In the genomic region with DNA sequence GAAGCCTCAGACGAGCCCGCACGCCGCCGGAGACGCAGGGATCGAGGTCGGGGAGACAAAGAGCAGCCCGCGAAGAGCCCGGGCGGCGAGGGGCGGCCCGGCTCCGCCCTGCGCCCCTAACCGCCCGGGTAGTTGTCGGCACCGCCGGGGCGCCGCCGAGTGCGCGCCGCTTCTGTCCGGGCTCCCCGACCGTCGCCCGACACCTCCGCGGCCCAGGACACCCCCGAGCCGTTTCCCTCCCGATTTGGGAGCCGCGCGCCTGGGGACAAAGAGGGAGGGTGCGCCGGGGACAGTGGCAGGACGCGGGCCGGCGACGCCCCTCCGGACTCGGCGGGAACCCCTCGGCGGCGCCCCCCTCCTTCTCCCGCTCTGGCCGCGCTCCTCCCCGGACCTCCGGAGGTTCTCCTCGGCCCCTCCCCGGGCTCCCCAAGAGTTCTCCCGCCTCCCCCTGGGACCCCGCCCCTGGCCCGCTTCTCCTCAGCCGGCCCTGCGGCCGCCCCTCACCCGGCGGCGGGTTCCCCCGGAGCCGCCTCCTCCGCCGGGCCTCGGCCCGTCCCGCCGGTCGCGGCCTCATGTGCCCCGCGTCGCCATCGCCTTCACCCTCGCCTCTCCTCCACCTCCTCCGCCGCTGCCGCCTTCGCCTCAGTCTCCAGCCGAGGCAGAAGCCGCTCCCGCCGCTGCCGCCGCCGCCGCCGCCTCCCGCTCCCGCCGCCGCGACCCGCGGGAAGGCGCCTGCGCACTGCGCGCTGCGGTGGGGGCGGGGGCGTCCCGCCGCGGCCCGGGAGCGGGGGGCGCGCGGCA, we compare ENCODE assay signal across 8 cellular contexts. TPM values are rescaled to one million over a fixed set of nuclear protein-coding genes. Genes with fewer than 3 reads are reported as not detected.
DNase-seq lines count a peak whose midpoint lies in the region; TF ChIP-seq lines count a peak whose summit lies in the region.

A gene (minus strand): TSS at position 730 of the 801 bp plus-strand sequence. CDS start 24,470 bp downstream, outside the sequence.

- no peak for TF ChIP-seq CTCF in lower leg skin (IDR thresholded peaks at IDR 0.05)

- no peaks in the 10 kb centered on the region for H3K36me3 ChIP-seq in subcutaneous abdominal adipose tissue (ENCODE audit: control insufficient read depth in 5 of 5, insufficient read depth in 5 of 5, low read length in 5 of 5)

- no peaks in the 10 kb centered on the region for H3K36me3 Mint-ChIP-seq in dendritic cell treated with granulocyte-macrophage colony-stimulating factor and Interleukin-4, amounts not matched to agents 40 ng/mL and 50 ng/mL, for 4 days (ENCODE audit: low read depth)

- H3K9me3 ChIP-seq in subcutaneous abdominal adipose tissue (ENCODE audit: control insufficient read depth in 5 of 5, low read length in 5 of 5): no peaks in the 10 kb centered on the region

- H3K27me3 Mint-ChIP-seq in dendritic cell treated with granulocyte-macrophage colony-stimulating factor and Interleukin-4, amounts not matched to agents 40 ng/mL and 50 ng/mL, for 4 days: peaks cover 90% of the 10 kb centered on the region

- H3K27ac Mint-ChIP-seq in dendritic cell treated with granulocyte-macrophage colony-stimulating factor and Interleukin-4, amounts not matched to agents 40 ng/mL and 50 ng/mL, for 4 days: no peak within 1 kb of the TSS

- H3K9ac ChIP-seq in subcutaneous abdominal adipose tissue (ENCODE audit: low read length in 5 of 5): peak within 1 kb of the TSS in 4 of 5 donors; percentile 51 to 81 (median 58)

- H3K4me3 ChIP-seq in lower leg skin (ENCODE audit: low read depth, poor library complexity, severe bottlenecking): peak within 1 kb of the TSS; percentile 29
- peak within 1 kb of the TSS; percentile 60 to 86 (median 73) for H3K4me3 ChIP-seq in subcutaneous abdominal adipose tissue (ENCODE audit: low read depth in 1 of 5, low read length in 5 of 5)

- H3K9me3 Mint-ChIP-seq in dendritic cell treated with granulocyte-macrophage colony-stimulating factor and Interleukin-4, amounts not matched to agents 40 ng/mL and 50 ng/mL, for 4 days: no peaks in the 10 kb centered on the region

- H3K4me1 Mint-ChIP-seq in dendritic cell treated with granulocyte-macrophage colony-stimulating factor and Interleukin-4, amounts not matched to agents 40 ng/mL and 50 ng/mL, for 4 days (ENCODE audit: low read depth): peaks cover 15% of the 10 kb centered on the region

- peaks cover 0 to 21% (median 16%) of the 10 kb centered on the region in 5 donors for H3K4me1 ChIP-seq in subcutaneous abdominal adipose tissue (ENCODE audit: control insufficient read depth in 5 of 5, insufficient read depth in 5 of 5, low read length in 5 of 5)

- 1% methylated on average over 63 to 84 of the region's 120 CpGs for WGBS in lower leg skin, 2 donors

- peak within 1 kb of the TSS; percentile 51 for H3K27ac ChIP-seq in subcutaneous abdominal adipose tissue (ENCODE audit: low read depth, low read length)

- H3K4me3 Mint-ChIP-seq in dendritic cell treated with granulocyte-macrophage colony-stimulating factor and Interleukin-4, amounts not matched to agents 40 ng/mL and 50 ng/mL, for 4 days: peak within 1 kb of the TSS; percentile 70

- intact Hi-C loops in dendritic cell treated with granulocyte-macrophage colony-stimulating factor and Interleukin-4, amounts not matched to agents 40 ng/mL and 50 ng/mL, for 4 days (cut with micrococcal nuclease): loop anchor here (5.0 kb wide), 1 partner anchor 52 kb away; no protein-coding TSS in a partner anchor
- intact Hi-C loops in lower leg skin (cut with DNase I; ENCODE audit: low total_unique reads): no loop called here

- DNase-seq in A172 (ENCODE audit: low spot score): peak; percentile 62
- peak; percentile 37 for DNase-seq in GM19238 (ENCODE audit: insufficient read length, low spot score)
- peak; percentile 40 for DNase-seq in SK-N-DZ (ENCODE audit: low spot score)
- DNase-seq in lower leg skin (ENCODE audit: low spot score in 2 of 2): no peak
- DNase-seq in 8988T: no peak
- DNase-seq in SIG-M5 (lab: John Stamatoyannopoulos, UW): no peak

- peaks cover 0 to 34% (median 11%) of the 10 kb centered on the region in 5 donors for H3K27me3 ChIP-seq in subcutaneous abdominal adipose tissue (ENCODE audit: control insufficient read depth in 5 of 5, insufficient read depth in 4 of 5, low read length in 5 of 5)

- no peak for TF ChIP-seq POLR2A in lower leg skin (IDR thresholded peaks at IDR 0.05)

RNA-seq across cellular contexts. Expression of the gene that starts here (rescaled TPM):
- 89.1 and 114 TPM in 2 replicates for total RNA-seq in A172 (2014; rRNA removed; shearing (Covaris generic))
- 41.0 and 48.8 TPM in 2 replicates for polyA plus RNA-seq in SK-N-DZ (2014; cell fraction: cytosol; rRNA removed)
- polyA plus RNA-seq in SK-N-DZ (2014; cell fraction: nucleus; rRNA removed): 15.7 and 37.2 TPM in 2 replicates
- 1 to 10 TPM in 2 of 4 donors, under 1 TPM in 2; 0.25 to 4.6 (median 1.6) TPM for total RNA-seq in lower leg skin

Comparison
In these comparisons a context has a peak if more than half of its experiments do, and no peak if none do; other contexts are left out.
1. RNA of the gene that starts here (total RNA-seq): 89.1 to 114 TPM in A172; 0.25 to 4.6 TPM in lower leg skin; every median in the first group is over 10 times any median in the second.
2. DNase-seq: peak in A172 (single experiment), GM19238 (single experiment) and SK-N-DZ (single experiment); none in lower leg skin (0 of 2), 8988T (single experiment) and SIG-M5 (single experiment).